ENCODE assay signal across 8 cellular contexts in genomic region chr19:1066251-1066747, GRCh38. TPM values are rescaled to one million over a fixed set of nuclear protein-coding genes. Genes with fewer than 3 reads are reported as not detected.
A peak's percentile ranks its signal among the peaks of the same experiment; 100 is the strongest.
DNase-seq lines count a peak whose midpoint lies in the region; ATAC-seq and TF ChIP-seq lines count a peak whose summit lies in the region.

No MANE protein-coding gene starts in this region.

- H3K4me2 ChIP-seq in BLaER1, result peak overlapping the region; percentile 94
- H3K4me2 ChIP-seq in osteoblast (ENCODE audit: insufficient read depth, low read length), result no peak overlapping the region

- H3K36me3 ChIP-seq in BLaER1, result peaks cover 21% of the 10 kb centered on the region
- H3K36me3 ChIP-seq in H7 (replicated peaks; ENCODE audit: control insufficient read depth, insufficient read depth, low read length), result no peaks in the 10 kb centered on the region
- H3K36me3 ChIP-seq in osteoblast (ENCODE audit: insufficient read depth, low read length), result no peaks in the 10 kb centered on the region

- peak overlapping the region; percentile 87 for H3K9ac ChIP-seq in BLaER1

- intact Hi-C loops in activated CD4-positive, alpha-beta memory T cell treated with anti-CD3 and anti-CD28 coated beads for 36 hours (cut with micrococcal nuclease), result loop anchor here (2.0 kb wide), 1 partner anchor 25 kb away; the partner anchor contains the start of gene ABCA7

- POLR2A ChIA-PET in activated CD4-positive, alpha-beta memory T cell treated with anti-CD3 and anti-CD28 coated beads for 36 hours (lab: Charles Lee), result interaction anchor here (0.7 to 5.1 kb wide), 10 partner anchors 9 to 195 kb away, joined by 3 to 55 read pairs (median 4); partner anchors contain the start of genes ABCA7, GPX4 and RNU6-2

- no peaks in the 10 kb centered on the region for H3K27me3 ChIP-seq in BLaER1
- peaks cover 39% of the 10 kb centered on the region for H3K27me3 ChIP-seq in H7 (ENCODE audit: control insufficient read depth, insufficient read depth, low read length)
- peaks cover 42% of the 10 kb centered on the region for H3K27me3 ChIP-seq in osteoblast (ENCODE audit: insufficient read depth, low read length)

- peaks cover 26% of the 10 kb centered on the region for H3K4me1 Mint-ChIP-seq in activated CD4-positive, alpha-beta memory T cell treated with anti-CD3 and anti-CD28 coated beads for 36 hours (ENCODE audit: low read depth)
- H3K4me1 Mint-ChIP-seq in memory B cell, result peaks cover 43% of the 10 kb centered on the region

- TF ChIP-seq CTCF in osteoblast (IDR thresholded peaks at IDR 0.05; ENCODE audit: extremely low read depth, low read depth, low read length), result no peak

- H4K20me1 ChIP-seq in BLaER1 (peaks cover 21% of the 10 kb centered on the region), osteoblast (ENCODE audit: insufficient read depth, low read length) (no peaks in the 10 kb centered on the region)

- H3K27ac ChIP-seq in BLaER1, result peak overlapping the region; percentile 90
- H3K27ac ChIP-seq in osteoblast (ENCODE audit: low read depth, low read length), result no peak overlapping the region

- H3K79me2 ChIP-seq in osteoblast (ENCODE audit: insufficient read depth, low read length), result no peaks in the 10 kb centered on the region

- CTCF ChIA-PET in activated CD4-positive, alpha-beta memory T cell treated with anti-CD3 and anti-CD28 coated beads for 36 hours (lab: Charles Lee), result interaction anchor here (0.9 to 5.2 kb wide), 14 partner anchors 10 to 203 kb away, joined by 3 to 41 read pairs (median 4); partner anchors contain the start of genes ABCA7, CIRBP, CNN2 and POLR2E

- H3K9me3 ChIP-seq in BLaER1, result no peaks in the 10 kb centered on the region
- no peaks in the 10 kb centered on the region for H3K9me3 ChIP-seq in osteoblast (ENCODE audit: low read depth, low read length)

- no peak for DNase-seq in H7
- DNase-seq in activated CD4-positive, alpha-beta memory T cell treated with anti-CD3 and anti-CD28 coated beads for 36 hours, result no peak
- DNase-seq in memory B cell (ENCODE audit: low spot score in 2 of 2), result no peak
- no peak for DNase-seq in D341Med (ENCODE audit: low spot score)
- DNase-seq in osteoblast (ENCODE audit: insufficient read length, low spot score, missing footprints), result no peak
- DNase-seq in hippocampal formation (lab: John Stamatoyannopoulos, UW), result no peak

- ATAC-seq in memory B cell (ENCODE audit: low read depth) (no peak), GM19455 (IDR thresholded peaks at IDR 0.05; ENCODE audit: unreplicated experiment) (no peak)

- no peak overlapping the region for H2AFZ ChIP-seq in osteoblast (ENCODE audit: low read length)

- H3K4me3 Mint-ChIP-seq in activated CD4-positive, alpha-beta memory T cell treated with anti-CD3 and anti-CD28 coated beads for 36 hours, result peak overlapping the region; percentile 64
- H3K4me3 Mint-ChIP-seq in memory B cell, result peak overlapping the region; percentile 85

- peaks cover 12% of the 10 kb centered on the region for H3K36me3 Mint-ChIP-seq in activated CD4-positive, alpha-beta memory T cell treated with anti-CD3 and anti-CD28 coated beads for 36 hours
- H3K36me3 Mint-ChIP-seq in memory B cell, result peaks cover 22% of the 10 kb centered on the region

- peaks cover 66% of the 10 kb centered on the region for H3K4me1 ChIP-seq in BLaER1
- no peaks in the 10 kb centered on the region for H3K4me1 ChIP-seq in osteoblast (ENCODE audit: insufficient read depth, low read length)

- no peaks in the 10 kb centered on the region for H3K27me3 Mint-ChIP-seq in activated CD4-positive, alpha-beta memory T cell treated with anti-CD3 and anti-CD28 coated beads for 36 hours
- no peaks in the 10 kb centered on the region for H3K27me3 Mint-ChIP-seq in memory B cell

- H3K9me3 Mint-ChIP-seq in activated CD4-positive, alpha-beta memory T cell treated with anti-CD3 and anti-CD28 coated beads for 36 hours, result no peaks in the 10 kb centered on the region
- H3K9me3 Mint-ChIP-seq in memory B cell, result no peaks in the 10 kb centered on the region

- no peak overlapping the region for H3K27ac Mint-ChIP-seq in activated CD4-positive, alpha-beta memory T cell treated with anti-CD3 and anti-CD28 coated beads for 36 hours
- H3K27ac Mint-ChIP-seq in memory B cell, result peak overlapping the region; percentile 94

- peak overlapping the region; percentile 90 for H3K4me3 ChIP-seq in BLaER1
- H3K4me3 ChIP-seq in H7 (ENCODE audit: insufficient read depth, low read depth, low read length), result peak overlapping the region; percentile 38
- no peak overlapping the region for H3K4me3 ChIP-seq in osteoblast (ENCODE audit: insufficient read depth, low read length)

RNA-seq across cellular contexts. Expression of gene ARHGAP45, which starts 0.7 kb away (rescaled TPM):
- total RNA-seq in H7 (2014; rRNA removed; shearing (Covaris generic)), result 46.0 and 48.7 TPM in 2 replicates
- 100 to 1,000 TPM; 136 to 142 TPM for total RNA-seq in activated CD4-positive, alpha-beta memory T cell treated with anti-CD3 and anti-CD28 coated beads for 36 hours
- 0.59 and 0.72 TPM in 2 replicates for total RNA-seq in osteoblast

RNA-seq across cellular contexts. Expression of gene ABCA7, which starts 26.4 kb away (rescaled TPM):
- total RNA-seq in H7 (2014; rRNA removed; shearing (Covaris generic)), result 17.9 and 19.7 TPM in 2 replicates
- 10 to 100 TPM; 28.3 to 29.3 TPM for total RNA-seq in activated CD4-positive, alpha-beta memory T cell treated with anti-CD3 and anti-CD28 coated beads for 36 hours
- 33.3 and 43.0 TPM in 2 replicates for total RNA-seq in osteoblast

RNA-seq across cellular contexts. Expression of gene POLR2E, which starts 28.9 kb away (rescaled TPM):
- total RNA-seq in H7 (2014; rRNA removed; shearing (Covaris generic)), result 226 and 283 TPM in 2 replicates
- total RNA-seq in activated CD4-positive, alpha-beta memory T cell treated with anti-CD3 and anti-CD28 coated beads for 36 hours, result 100 to 1,000 TPM; 204 to 207 TPM
- 70.2 and 74.0 TPM in 2 replicates for total RNA-seq in osteoblast

RNA-seq across cellular contexts. Expression of gene GPX4, which starts 37.5 kb away (rescaled TPM):
- total RNA-seq in H7 (2014; rRNA removed; shearing (Covaris generic)), result 620 and 671 TPM in 2 replicates
- 100 to 1,000 TPM; 274 to 275 TPM for total RNA-seq in activated CD4-positive, alpha-beta memory T cell treated with anti-CD3 and anti-CD28 coated beads for 36 hours
- total RNA-seq in osteoblast, result 515 TPM in 2 replicates

RNA-seq across cellular contexts. Expression of gene CNN2, which starts 39.9 kb away (rescaled TPM):
- total RNA-seq in H7 (2014; rRNA removed; shearing (Covaris generic)), result 440 and 495 TPM in 2 replicates
- total RNA-seq in activated CD4-positive, alpha-beta memory T cell treated with anti-CD3 and anti-CD28 coated beads for 36 hours, result 100 to 1,000 TPM; 123 to 130 TPM
- 537 and 594 TPM in 2 replicates for total RNA-seq in osteoblast

Comparison
In these comparisons a context has a peak if more than half of its experiments do, and no peak if none do; other contexts are left out.
1. RNA of gene ARHGAP45, which starts 0.7 kb away (total RNA-seq): 136 to 142 TPM in activated CD4-positive, alpha-beta memory T cell treated with anti-CD3 and anti-CD28 coated beads for 36 hours and 46.0 to 48.7 TPM in H7; 0.59 to 0.72 TPM in osteoblast; every median in the first group is over 10 times any median in the second.